14 cellular contexts compared by ENCODE assay signal in genomic region chr9:38125889-38126288, GRCh38. TPM values are rescaled to one million over a fixed set of nuclear protein-coding genes. Genes with fewer than 3 reads are reported as not detected.
A peak's percentile ranks its signal among the peaks of the same experiment; 100 is the strongest.
DNase-seq lines count a peak whose midpoint lies in the region; ATAC-seq, FAIRE-seq and TF ChIP-seq lines count a peak whose summit lies in the region.
"Had no signal": no experiment of that assay in that cellular context is flagged by ENCODE, and none has a peak within 500 bp of the region (broad histone marks: within the 10 kb centered on the region; RNA-seq: fewer than 3 reads in every experiment).

No MANE protein-coding gene starts in this region.

- H3K9me3 Mint-ChIP-seq in activated CD8-positive, alpha-beta memory T cell treated with anti-CD3 and anti-CD28 coated beads, Interleukin-2, amount 10 ng/mL, durations not matched to agents 7 days and 5 days (ENCODE audit: low read depth) = no peaks in the 10 kb centered on the region
- H3K9me3 Mint-ChIP-seq in activated naive CD4-positive, alpha-beta T cell treated with anti-CD3 and anti-CD28 coated beads for 36 hours = no peaks in the 10 kb centered on the region
- H3K9me3 Mint-ChIP-seq: CD14-positive monocyte had no signal

- no peak for ATAC-seq in activated CD8-positive, alpha-beta memory T cell treated with anti-CD3 and anti-CD28 coated beads, Interleukin-2, amount 10 ng/mL, durations not matched to agents 7 days and 5 days

- no peak overlapping the region for H3K4me3 ChIP-seq in BLaER1 treated with 17β-estradiol and CSF1 and Interleukin-3, amounts not matched to agents 10 nM and 100 nM
- H3K4me3 ChIP-seq in bronchial epithelial cell (ENCODE audit: low read depth, low read length) = no peak overlapping the region
- H3K4me3 ChIP-seq: A549 had no signal

- H3K36me3 Mint-ChIP-seq in activated CD8-positive, alpha-beta memory T cell treated with anti-CD3 and anti-CD28 coated beads, Interleukin-2, amount 10 ng/mL, durations not matched to agents 7 days and 5 days = no peaks in the 10 kb centered on the region
- H3K36me3 Mint-ChIP-seq in activated naive CD4-positive, alpha-beta T cell treated with anti-CD3 and anti-CD28 coated beads for 36 hours (ENCODE audit: low read depth) = no peaks in the 10 kb centered on the region
- H3K36me3 Mint-ChIP-seq: CD14-positive monocyte had no signal

- TF ChIP-seq CTCF in bronchial epithelial cell (IDR thresholded peaks at IDR 0.05; ENCODE audit: insufficient read depth, low read length, severe bottlenecking) = no peak

- intact Hi-C loops in activated naive CD4-positive, alpha-beta T cell treated with anti-CD3 and anti-CD28 coated beads for 36 hours (cut with micrococcal nuclease) = no loop called here

- no peak overlapping the region for H3K4me3 Mint-ChIP-seq in activated CD8-positive, alpha-beta memory T cell treated with anti-CD3 and anti-CD28 coated beads, Interleukin-2, amount 10 ng/mL, durations not matched to agents 7 days and 5 days
- H3K4me3 Mint-ChIP-seq in activated naive CD4-positive, alpha-beta T cell treated with anti-CD3 and anti-CD28 coated beads for 36 hours = no peak overlapping the region
- H3K4me3 Mint-ChIP-seq: CD14-positive monocyte had no signal

- H3K9ac ChIP-seq in BLaER1 treated with 17β-estradiol and CSF1 and Interleukin-3, amounts not matched to agents 10 nM and 100 nM = no peak overlapping the region

- FAIRE-seq in bronchial epithelial cell (lab: Jason Lieb, UNC) = peak; percentile 87
- FAIRE-seq: A549 had no signal

- peaks cover 5% of the 10 kb centered on the region for H3K27me3 Mint-ChIP-seq in activated CD8-positive, alpha-beta memory T cell treated with anti-CD3 and anti-CD28 coated beads, Interleukin-2, amount 10 ng/mL, durations not matched to agents 7 days and 5 days
- peaks cover 11% of the 10 kb centered on the region for H3K27me3 Mint-ChIP-seq in activated naive CD4-positive, alpha-beta T cell treated with anti-CD3 and anti-CD28 coated beads for 36 hours (ENCODE audit: low read depth)

- H3K27me3 ChIP-seq in BLaER1 treated with 17β-estradiol and CSF1 and Interleukin-3, amounts not matched to agents 10 nM and 100 nM = no peaks in the 10 kb centered on the region
- H3K27me3 ChIP-seq in bronchial epithelial cell (ENCODE audit: control insufficient read depth, insufficient read depth, low read length) = peaks cover 8% of the 10 kb centered on the region

- no peaks in the 10 kb centered on the region for H3K9me3 ChIP-seq in BLaER1 treated with 17β-estradiol and CSF1 and Interleukin-3, amounts not matched to agents 10 nM and 100 nM (replicated peaks in 1 of 11)
- H3K9me3 ChIP-seq: A549 had no signal

- no peak overlapping the region for H3K27ac Mint-ChIP-seq in activated CD8-positive, alpha-beta memory T cell treated with anti-CD3 and anti-CD28 coated beads, Interleukin-2, amount 10 ng/mL, durations not matched to agents 7 days and 5 days
- no peak overlapping the region for H3K27ac Mint-ChIP-seq in activated naive CD4-positive, alpha-beta T cell treated with anti-CD3 and anti-CD28 coated beads for 36 hours
- H3K27ac Mint-ChIP-seq: CD14-positive monocyte had no signal

- H3K4me1 Mint-ChIP-seq in activated CD8-positive, alpha-beta memory T cell treated with anti-CD3 and anti-CD28 coated beads, Interleukin-2, amount 10 ng/mL, durations not matched to agents 7 days and 5 days = no peaks in the 10 kb centered on the region
- no peaks in the 10 kb centered on the region for H3K4me1 Mint-ChIP-seq in activated naive CD4-positive, alpha-beta T cell treated with anti-CD3 and anti-CD28 coated beads for 36 hours (ENCODE audit: low read depth)
- H3K4me1 Mint-ChIP-seq: CD14-positive monocyte had no signal

- peaks cover 18 to 57% (median 38%) of the 10 kb centered on the region in 10 experiments; a peak in 19 of 20 replicates for H3K4me1 ChIP-seq in BLaER1 treated with 17β-estradiol and CSF1 and Interleukin-3, amounts not matched to agents 10 nM and 100 nM
- H3K4me1 ChIP-seq: A549 had no signal

- peak overlapping the region in 9 of 11 experiments; percentile 42 to 92 (median 74); a peak in 17 of 22 replicates for H3K4me2 ChIP-seq in BLaER1 treated with 17β-estradiol and CSF1 and Interleukin-3, amounts not matched to agents 10 nM and 100 nM
- H3K4me2 ChIP-seq: A549 had no signal

- H4K20me1 ChIP-seq in BLaER1 treated with 17β-estradiol and CSF1 and Interleukin-3, amounts not matched to agents 10 nM and 100 nM = no peaks in the 10 kb centered on the region

- peak; percentile 49 for DNase-seq in NCI-H226
- peak; percentile 68 for DNase-seq in bronchial epithelial cell (ENCODE audit: low read depth)
- DNase-seq in mucosa of gallbladder (ENCODE audit: low spot score) = peak; percentile 19
- no peak for DNase-seq in NCI-H345 (lab: John Stamatoyannopoulos, UW)
- no peak for DNase-seq in activated CD8-positive, alpha-beta memory T cell treated with anti-CD3 and anti-CD28 coated beads, Interleukin-2, amount 10 ng/mL, durations not matched to agents 7 days and 5 days
- no peak for DNase-seq in activated naive CD4-positive, alpha-beta T cell treated with anti-CD3 and anti-CD28 coated beads for 36 hours
- no peak for DNase-seq in OCI-M1 (lab: John Stamatoyannopoulos, UW)
- DNase-seq: DMS 273 treated with DMSO at 0.1 percent for 48 hours, H7, NCI-H187, NCI-H748 treated with DMSO at 0.1 percent for 48 hours had no signal

- no peaks in the 10 kb centered on the region for H3K36me3 ChIP-seq in BLaER1 treated with 17β-estradiol and CSF1 and Interleukin-3, amounts not matched to agents 10 nM and 100 nM
- H3K36me3 ChIP-seq in bronchial epithelial cell (ENCODE audit: control insufficient read depth, insufficient read depth, low read length) = no peaks in the 10 kb centered on the region

- H3K27ac ChIP-seq in BLaER1 treated with 17β-estradiol and CSF1 and Interleukin-3, amounts not matched to agents 10 nM and 100 nM = no peak overlapping the region; a peak in 1 of 22 replicates
- H3K27ac ChIP-seq: A549 had no signal

- CTCF ChIA-PET in activated CD8-positive, alpha-beta memory T cell treated with anti-CD3 and anti-CD28 coated beads, Interleukin-2, amount 10 ng/mL, durations not matched to agents 7 days and 5 days (lab: Charles Lee) = interaction anchor here (1.1 kb wide), 1 partner anchor 223 kb away, joined by 3 read pairs; no protein-coding TSS in a partner anchor
- CTCF ChIA-PET in activated naive CD4-positive, alpha-beta T cell treated with anti-CD3 and anti-CD28 coated beads for 36 hours (lab: Charles Lee) = no interaction called here

RNA-seq across cellular contexts. Expression of gene SHB, which starts 56.9 kb away (rescaled TPM):
- total RNA-seq in bronchial epithelial cell (14.5 and 16.6 TPM in 2 replicates), mucosa of gallbladder (54.5 TPM)
- 1 to 10 TPM in 1 of 2 experiments, under 1 TPM in 1; 0.23 to 1.1 TPM for total RNA-seq in activated CD8-positive, alpha-beta memory T cell treated with anti-CD3 and anti-CD28 coated beads, Interleukin-2, amount 10 ng/mL, durations not matched to agents 7 days and 5 days
- total RNA-seq in activated naive CD4-positive, alpha-beta T cell treated with anti-CD3 and anti-CD28 coated beads for 36 hours = 1 to 10 TPM; 1.2 TPM

Comparison
In these comparisons a context has a peak if more than half of its experiments do, and no peak if none do; other contexts are left out.
1. DNase-seq: peak in NCI-H226 (single experiment), bronchial epithelial cell (single experiment) and mucosa of gallbladder (single experiment); none in NCI-H345 (single experiment), activated CD8-positive, alpha-beta memory T cell treated with anti-CD3 and anti-CD28 coated beads, Interleukin-2, amount 10 ng/mL, durations not matched to agents 7 days and 5 days (single experiment), activated naive CD4-positive, alpha-beta T cell treated with anti-CD3 and anti-CD28 coated beads for 36 hours (single experiment) and OCI-M1 (single experiment).